ENCODE assay signal across 29 cellular contexts in the genomic region with DNA sequence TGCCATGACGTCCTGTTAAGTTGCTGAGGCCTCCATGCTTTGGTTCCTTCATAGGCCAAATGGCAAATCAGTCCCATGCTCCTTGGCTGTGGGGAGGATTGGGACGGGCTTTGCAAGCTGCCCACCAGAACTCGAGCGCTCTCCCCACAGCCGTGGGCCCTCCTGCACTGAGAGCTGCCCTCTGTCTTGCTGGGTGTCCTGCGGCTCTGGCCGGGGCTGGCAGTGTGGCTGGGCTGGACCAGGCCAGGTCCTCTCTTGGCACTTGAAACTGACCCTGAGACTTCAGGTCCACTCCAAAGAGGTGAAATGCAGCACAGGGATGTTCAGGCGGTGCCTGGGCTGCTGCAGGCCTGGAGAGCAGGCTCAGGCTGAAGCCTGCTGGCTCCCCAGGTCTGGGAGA. TPM values are rescaled to one million over a fixed set of nuclear protein-coding genes. Genes with fewer than 3 reads are reported as not detected.
"Had no signal": no experiment of that assay in that cellular context is flagged by ENCODE, and none has a peak within 500 bp of the region (broad histone marks: within the 10 kb centered on the region; RNA-seq: fewer than 3 reads in every experiment).

No MANE protein-coding gene starts in this region.

- ATAC-seq: left lobe of liver; natural killer cell; pancreas; right lobe of liver; stimulated activated naive B cell treated with anti-CD40 and anti-IgM and Interleukin-4, amounts not matched to agents 10 μg/mL and 1 μg/mL and 100 μg/mL, for 72 hours; stimulated activated naive CD8-positive, alpha-beta T cell treated with anti-CD3 and anti-CD28 coated beads, Interleukin-15, Interleukin-2, amounts not matched to agents 100 U/mL and 50 U/mL, for 24 hours; upper lobe of right lung had no signal

- DNase-seq: hypothalamus; immature natural killer cell; mesendoderm; naive B cell; natural killer cell; nephron progenitor cell; retina; right lobe of liver; stimulated activated CD4-positive, alpha-beta T cell treated with anti-CD3 and anti-CD28 coated beads, Interleukin-1b, Interleukin-23, amount 100 ng/mL, for 48 hours; stimulated activated CD4-positive, alpha-beta T cell treated with anti-CD3 and anti-CD28 coated beads, Interleukin-2, amount 100 ng/mL, for 48 hours; stimulated activated naive B cell treated with anti-CD40 and anti-IgM and Interleukin-4, amounts not matched to agents 10 μg/mL and 1 μg/mL and 100 μg/mL, for 72 hours; stimulated activated naive CD8-positive, alpha-beta T cell treated with anti-CD3 and anti-CD28 coated beads, Interleukin-15, Interleukin-2, amounts not matched to agents 100 U/mL and 50 U/mL, for 24 hours; stomach; testis; thyroid gland; transverse colon; upper lobe of right lung had no signal

- H3K27ac ChIP-seq: neural progenitor cell, pancreas, prostate gland, right lobe of liver, stomach, testis, thyroid gland, transverse colon, upper lobe of right lung had no signal

- H3K4me2 ChIP-seq: neural progenitor cell, smooth muscle cell had no signal

- H3K4me3 ChIP-seq: lung, neural progenitor cell, pancreas, prostate gland, right lobe of liver, smooth muscle cell, stomach, testis, thyroid gland, transverse colon, upper lobe of right lung had no signal

- H3K27me3 ChIP-seq: neural progenitor cell, pancreas, right lobe of liver, testis, thyroid gland, transverse colon had no signal

- H3K36me3 ChIP-seq: neural progenitor cell, pancreas, prostate gland, right lobe of liver, stomach, thyroid gland, transverse colon, upper lobe of right lung had no signal

- H3K9ac ChIP-seq: neural progenitor cell had no signal

- H3K4me1 ChIP-seq: neural progenitor cell, pancreas, prostate gland had no signal

- H2AFZ ChIP-seq: neural progenitor cell had no signal

- H3K9me3 ChIP-seq: pancreas, prostate gland, right lobe of liver, stomach, testis, thyroid gland, transverse colon, upper lobe of right lung had no signal

RNA-seq across cellular contexts. Expression of a gene that starts 7.0 kb away (rescaled TPM):
- total RNA-seq: glomerular endothelial cell, kidney epithelial cell, left lobe of liver, lower leg skin, lung, mesothelial cell of epicardium, mononuclear cell, natural killer cell, omental fat pad, pancreas, prostate gland, right lobe of liver, smooth muscle cell, stomach, testis, thyroid gland, transverse colon, upper lobe of right lung had no signal
- polyA plus RNA-seq: immature natural killer cell, lung, pancreas, smooth muscle cell, stomach had no signal

RNA-seq across cellular contexts. Expression of a gene that starts 16.8 kb away (rescaled TPM):
- total RNA-seq: glomerular endothelial cell, natural killer cell had no signal
- polyA plus RNA-seq: immature natural killer cell had no signal
